8 cellular contexts compared by ENCODE assay signal in genomic region chrX:7927259-7928167, GRCh38. TPM values are rescaled to one million over a fixed set of nuclear protein-coding genes. Genes with fewer than 3 reads are reported as not detected.
A peak's percentile ranks its signal among the peaks of the same experiment; 100 is the strongest.
DNase-seq lines count a peak whose midpoint lies in the region; ATAC-seq, FAIRE-seq and TF ChIP-seq lines count a peak whose summit lies in the region.

TSS of gene PNPLA4 (minus strand) at chrX:7927413. CDS start at chrX:7926119, 1,294 bp downstream.

- H3K4me1 Mint-ChIP-seq in Calu3 (ENCODE audit: low read depth, unreplicated experiment) = no peaks in the 10 kb centered on the region

- H3K4me3 ChIP-seq in HUES48 (ENCODE audit: low read depth, low read length) = peak within 1 kb of the TSS; percentile 90
- peak within 1 kb of the TSS; percentile 48 to 60 for H3K4me3 ChIP-seq in right atrium auricular region

- FAIRE-seq in urothelium cell line (lab: Jason Lieb, UNC) = no peak

- intact Hi-C loops in Calu3 (cut with micrococcal nuclease; ENCODE audit: unreplicated experiment) = loop anchor here (10.0 kb wide), 1 partner anchor 1903 kb away; no protein-coding TSS in a partner anchor

- DNase-seq in Calu3 = peak; percentile 87
- peak; percentile 49 to 90 (median 69) for DNase-seq in T-helper 2 cell
- DNase-seq in right atrium auricular region (ENCODE audit: low spot score) = peak; percentile 75
- DNase-seq in putamen (ENCODE audit: low spot score) = peak; percentile 63
- peak; percentile 64 for DNase-seq in urothelium cell line (ENCODE audit: low spot score)

- peaks cover 9% of the 10 kb centered on the region for H3K36me3 Mint-ChIP-seq in Calu3 (ENCODE audit: insufficient read depth, unreplicated experiment)

- TSS peak; percentile 78 for BruUV-seq in Calu3 (replicated peaks; lab: Mats Ljungman, UMichigan)

- no peaks in the 10 kb centered on the region for H3K27me3 ChIP-seq in HUES48 (ENCODE audit: control insufficient read depth, insufficient read depth, low read length)
- no peaks in the 10 kb centered on the region for H3K27me3 ChIP-seq in right atrium auricular region

- H3K36me3 ChIP-seq in HUES48 (ENCODE audit: control insufficient read depth, insufficient read depth, low read length) = peaks cover 17% of the 10 kb centered on the region; the same call in 1 of the 2 replicates
- no peaks in the 10 kb centered on the region for H3K36me3 ChIP-seq in right atrium auricular region

- H3K9me3 Mint-ChIP-seq in Calu3 (ENCODE audit: low read depth, unreplicated experiment) = no peaks in the 10 kb centered on the region

- no peaks in the 10 kb centered on the region for H3K27me3 Mint-ChIP-seq in Calu3 (ENCODE audit: unreplicated experiment)

- CTCF ChIA-PET in Calu3 (lab: Charles Lee) = no interaction called here

- no peak for TF ChIP-seq CTCF in Calu3 (IDR thresholded peaks at IDR 0.05; ENCODE audit: unreplicated experiment)
- no peak for TF ChIP-seq CTCF in right atrium auricular region (IDR thresholded peaks at IDR 0.05)

- H3K27ac Mint-ChIP-seq in Calu3 (ENCODE audit: unreplicated experiment) = peak within 1 kb of the TSS; percentile 81

- peak; percentile 89 for ATAC-seq in GM21381 (IDR thresholded peaks at IDR 0.05; ENCODE audit: unreplicated experiment)

- H3K27ac ChIP-seq in HUES48 (ENCODE audit: low read depth, low read length) = peak within 1 kb of the TSS; percentile 75
- H3K27ac ChIP-seq in angular gyrus (ENCODE audit: low read depth, low read length) = peak within 1 kb of the TSS; percentile 19
- peak within 1 kb of the TSS; percentile 76 to 79 for H3K27ac ChIP-seq in right atrium auricular region

- H3K9ac ChIP-seq in HUES48 (ENCODE audit: low read depth, low read length) = peak within 1 kb of the TSS; percentile 87

- no peaks in the 10 kb centered on the region for H3K9me3 ChIP-seq in HUES48 (ENCODE audit: control insufficient read depth, insufficient read depth, low read length)
- H3K9me3 ChIP-seq in right atrium auricular region = no peaks in the 10 kb centered on the region

- H3K4me3 Mint-ChIP-seq in Calu3 (ENCODE audit: low read depth, unreplicated experiment) = peak within 1 kb of the TSS; percentile 73

- H3K4me1 ChIP-seq in HUES48 (ENCODE audit: control insufficient read depth, insufficient read depth, low read length) (peaks cover 16% of the 10 kb centered on the region), right atrium auricular region (peaks cover 0 to 5% of the 10 kb centered on the region in 2 donors)

RNA-seq across cellular contexts. Expression of gene PNPLA4, which starts in this region (rescaled TPM):
- total RNA-seq in Calu3 (2022) (13.7 and 14.8 TPM in 2 replicates), right atrium auricular region (10 to 100 TPM; 34.0 to 52.6 TPM)

Comparison
In these comparisons a context has a peak if more than half of its experiments do, and no peak if none do; other contexts are left out.
1. Peak in every context shown above with its lines: DNase-seq, ATAC-seq, H3K4me3 ChIP-seq and H3K27ac ChIP-seq.
2. H3K27ac ChIP-seq: peak in every context shown above with its lines; median percentile 78 in right atrium auricular region; 75 in HUES48; 19 in angular gyrus.